ENCODE assay signal across 1 cellular context in genomic region chr4:175509320-175509719, GRCh38.
TF ChIP-seq lines count a peak whose summit lies in the region.

No MANE protein-coding gene starts in this region.

TF ChIP-seq in GM23338, 12 proteins besides CTCF, POLR2A, EP300 and RAD21 (continued from another document):
- TF ChIP-seq ZNF462 (CRISPR knock-in tag; IDR thresholded peaks at IDR 0.05) = no peak
- TF ChIP-seq NANOG (IDR thresholded peaks at IDR 0.05; ENCODE audit: borderline replicate concordance) = no peak
- no peak for TF ChIP-seq EZH2 (IDR thresholded peaks at IDR 0.05; ENCODE audit: low read depth, unreplicated experiment)
- TF ChIP-seq, protein P1, sequence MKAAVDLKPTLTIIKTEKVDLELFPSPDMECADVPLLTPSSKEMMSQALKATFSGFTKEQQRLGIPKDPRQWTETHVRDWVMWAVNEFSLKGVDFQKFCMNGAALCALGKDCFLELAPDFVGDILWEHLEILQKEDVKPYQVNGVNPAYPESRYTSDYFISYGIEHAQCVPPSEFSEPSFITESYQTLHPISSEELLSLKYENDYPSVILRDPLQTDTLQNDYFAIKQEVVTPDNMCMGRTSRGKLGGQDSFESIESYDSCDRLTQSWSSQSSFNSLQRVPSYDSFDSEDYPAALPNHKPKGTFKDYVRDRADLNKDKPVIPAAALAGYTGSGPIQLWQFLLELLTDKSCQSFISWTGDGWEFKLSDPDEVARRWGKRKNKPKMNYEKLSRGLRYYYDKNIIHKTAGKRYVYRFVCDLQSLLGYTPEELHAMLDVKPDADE (IDR thresholded peaks at IDR 0.05) = no peak
- no peak for TF ChIP-seq POLR2AphosphoS5 (IDR thresholded peaks at IDR 0.05; ENCODE audit: low read depth)
TF ChIP-seq in GM23338: peak in this region for 0.
